Comparison of ENCODE assay signal across 22 cellular contexts in the genomic region with DNA sequence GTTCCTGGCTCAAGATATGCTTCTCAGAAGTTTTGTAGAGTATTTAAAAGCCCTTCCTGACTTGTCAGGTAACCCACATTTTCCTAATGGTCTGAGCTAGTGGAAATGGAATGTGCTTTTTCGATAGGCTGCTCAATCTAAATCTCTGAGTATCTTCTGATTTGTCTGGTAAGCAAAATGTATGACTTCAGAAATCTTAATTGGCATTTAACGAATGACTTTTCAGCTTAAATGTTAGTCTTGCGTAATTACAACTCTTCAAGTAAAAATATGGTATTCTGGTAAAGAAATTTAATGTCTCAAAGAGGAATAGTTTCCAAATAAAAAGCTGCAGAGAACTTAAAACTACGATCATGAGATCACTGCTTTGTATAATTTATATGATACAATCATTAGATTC.
"Had no signal": no experiment of that assay in that cellular context is flagged by ENCODE, and none has a peak within 500 bp of the region (broad histone marks: within the 10 kb centered on the region; RNA-seq: fewer than 3 reads in every experiment).

No MANE protein-coding gene starts in this region.

- H3K9me3 ChIP-seq: adrenal gland, body of pancreas, heart left ventricle had no signal

- DNase-seq: activated CD4-positive, alpha-beta memory T cell treated with anti-CD3 and anti-CD28 coated beads for 36 hours; activated CD4-positive, alpha-beta T cell treated with anti-CD3 and anti-CD28 coated beads, Interleukin-2, amount 10 ng/mL, durations not matched to agents 24 days and 14 days; activated CD4-positive, CD25-positive, alpha-beta regulatory T cell; activated CD4-positive, CD25-positive, alpha-beta regulatory T cell treated with anti-CD3 and anti-CD28 coated beads, Interleukin-2, amount 50 U/mL, for 72 hours; activated CD8-positive, alpha-beta memory T cell treated with anti-CD3 and anti-CD28 coated beads, Interleukin-2, amount 10 ng/mL, durations not matched to agents 7 days and 5 days; activated CD8-positive, alpha-beta memory T cell treated with anti-CD3 and anti-CD28 coated beads, Interleukin-2, amount 50 U/mL, for 4 hours; activated CD8-positive, alpha-beta T cell treated with anti-CD3 and anti-CD28 coated beads, Interleukin-2, amount 10 ng/mL, durations not matched to agents 7 days and 5 days; activated effector memory CD4-positive, alpha-beta T cell treated with anti-CD3 and anti-CD28 coated beads, Interleukin-2, amount 50 U/mL, for 16 hours; activated naive CD8-positive, alpha-beta T cell treated with anti-CD3 and anti-CD28 coated beads for 36 hours; activated naive CD8-positive, alpha-beta T cell treated with anti-CD3 and anti-CD28 coated beads, Interleukin-2, amount 50 U/mL, for 24 hours; activated T-cell treated with anti-CD3 and anti-CD28 coated beads, Interleukin-2, amount 50 U/mL, for 1 hour; activated T-cell treated with anti-CD3 and anti-CD28 coated beads, Interleukin-2, amount 50 U/mL, for 48 hours; aorta; cortex of kidney; effector CD4-positive, alpha-beta T cell; effector memory CD8-positive, alpha-beta T cell; glutamatergic neuron had no signal

- H3K4me1 ChIP-seq: adrenal gland, body of pancreas, heart left ventricle had no signal

- H3K36me3 ChIP-seq: adrenal gland, heart left ventricle had no signal

- H3K27me3 ChIP-seq: adrenal gland, body of pancreas, heart left ventricle had no signal

- ATAC-seq: activated CD4-positive, alpha-beta T cell treated with anti-CD3 and anti-CD28 coated beads for 36 hours; activated CD8-positive, alpha-beta memory T cell treated with anti-CD3 and anti-CD28 coated beads, Interleukin-2, amount 10 ng/mL, durations not matched to agents 7 days and 5 days; activated CD8-positive, alpha-beta T cell treated with anti-CD3 and anti-CD28 coated beads, Interleukin-2, amount 10 ng/mL, durations not matched to agents 7 days and 5 days; activated naive CD8-positive, alpha-beta T cell treated with anti-CD3 and anti-CD28 coated beads, Interleukin-2, amount 50 U/mL, for 24 hours; effector memory CD8-positive, alpha-beta T cell had no signal

- H3K27ac ChIP-seq: adrenal gland, body of pancreas, epithelial cell of prostate, heart left ventricle had no signal

- H3K4me3 ChIP-seq: adrenal gland, body of pancreas, heart left ventricle had no signal
